In genomic region chr3:30181546-30181945, GRCh38 we compare ENCODE assay signal across 24 cellular contexts.
"Had no signal": no experiment of that assay in that cellular context is flagged by ENCODE, and none has a peak within 500 bp of the region (broad histone marks: within the 10 kb centered on the region; RNA-seq: fewer than 3 reads in every experiment).

No MANE protein-coding gene starts in this region.

- H3K4me2 ChIP-seq: SK-N-SH had no signal

- H3K36me3 ChIP-seq: SJSA1 had no signal

- H3K9me3 ChIP-seq: SJSA1, SK-N-SH had no signal

- H3K27ac ChIP-seq: SJSA1, VCaP had no signal

- H3K4me1 ChIP-seq: SJSA1 had no signal

- DNase-seq: activated B cell treated with CpG ODN at 0.5 μM for 24 hours; activated CD4-positive, alpha-beta memory T cell treated with anti-CD3 and anti-CD28 coated beads for 36 hours; activated CD4-positive, alpha-beta T cell treated with anti-CD3 and anti-CD28 coated beads for 4 hours; activated CD4-positive, alpha-beta T cell treated with anti-CD3 and anti-CD28 coated beads, Interleukin-2, amount 50 U/mL, for 1 hour; activated CD4-positive, CD25-positive, alpha-beta regulatory T cell treated with anti-CD3 and anti-CD28 coated beads, Interleukin-2, amount 50 U/mL, for 72 hours; activated CD8-positive, alpha-beta memory T cell treated with anti-CD3 and anti-CD28 coated beads, Interleukin-2, amount 50 U/mL, for 4 hours; activated effector memory CD4-positive, alpha-beta T cell treated with Interleukin-2 at 50 U/mL for 16 hours; activated naive CD4-positive, alpha-beta T cell treated with anti-CD3 and anti-CD28 coated beads, Interleukin-2, amount 10 ng/mL, durations not matched to agents 7 days and 5 days; activated naive CD8-positive, alpha-beta T cell treated with anti-CD3 and anti-CD28 coated beads, Interleukin-2, amount 50 U/mL, for 24 hours; activated T-cell treated with anti-CD3 and anti-CD28 coated beads for 4 hours; activated T-cell treated with anti-CD3 and anti-CD28 coated beads, Interleukin-2, amount 50 U/mL, for 4 hours; anterior cingulate cortex; caudate nucleus; NCI-H1105; NCI-H1417 treated with DMSO at 0.1 percent for 48 hours; NCI-H187 treated with DMSO at 0.1 percent for 48 hours; NCI-H2081 treated with DMSO at 0.1 percent for 48 hours; NCI-H226; NCI-H524 treated with DMSO at 0.1 percent for 48 hours; SHP77; SK-N-SH had no signal

- H3K27me3 ChIP-seq: SJSA1 had no signal

- ATAC-seq: activated naive CD8-positive, alpha-beta T cell treated with anti-CD3 and anti-CD28 coated beads, Interleukin-2, amount 50 U/mL, for 24 hours; activated T-cell treated with anti-CD3 and anti-CD28 coated beads, Interleukin-2, amount 50 U/mL, for 4 hours; Panc1 had no signal

- H3K4me3 ChIP-seq: SJSA1 had no signal

- H3K9ac ChIP-seq: SK-N-SH had no signal
